In genomic region chr17:39231587-39232551, GRCh38 we compare ENCODE assay signal across 8 cellular contexts. TPM values are rescaled to one million over a fixed set of nuclear protein-coding genes. Genes with fewer than 3 reads are reported as not detected.
DNase-seq lines count a peak whose midpoint lies in the region; ATAC-seq and TF ChIP-seq lines count a peak whose summit lies in the region.

No MANE protein-coding gene starts in this region.

- H3K9ac ChIP-seq in smooth muscle cell (ENCODE audit: low read depth) = no peak overlapping the region

- peaks cover 12% of the 10 kb centered on the region for H3K4me1 Mint-ChIP-seq in activated naive CD4-positive, alpha-beta T cell treated with anti-CD3 and anti-CD28 coated beads for 36 hours (ENCODE audit: low read depth)

- DNase-seq in H4 (ENCODE audit: low spot score) = peak; percentile 2
- peak in 2 of 3 donors; percentile 44 to 73 for DNase-seq in Peyer's patch
- peak; percentile 64 for DNase-seq in activated naive CD4-positive, alpha-beta T cell treated with anti-CD3 and anti-CD28 coated beads for 36 hours
- peak; percentile 40 for DNase-seq in left ventricle myocardium inferior
- no peak for DNase-seq in smooth muscle cell (lab: John Stamatoyannopoulos, UW; ENCODE audit: unreplicated experiment)

- no peaks in the 10 kb centered on the region for H3K27me3 ChIP-seq in ACC112 (ENCODE audit: insufficient read depth, low read length)
- no peaks in the 10 kb centered on the region for H3K27me3 ChIP-seq in Peyer's patch
- peaks cover 87% of the 10 kb centered on the region for H3K27me3 ChIP-seq in left ventricle myocardium inferior (ENCODE audit: low read depth)
- no peaks in the 10 kb centered on the region for H3K27me3 ChIP-seq in smooth muscle cell (ENCODE audit: low read depth)

- no peaks in the 10 kb centered on the region for H4K20me1 ChIP-seq in smooth muscle cell (ENCODE audit: low read depth)

- TF ChIP-seq CTCF in Peyer's patch (IDR thresholded peaks at IDR 0.05) (peak; percentile 28 to 73 (median 54)), left ventricle myocardium inferior (IDR thresholded peaks at IDR 0.05; ENCODE audit: borderline replicate concordance) (peak; percentile 86), smooth muscle cell (IDR thresholded peaks at IDR 0.05; ENCODE audit: borderline replicate concordance, insufficient read depth, poor library complexity, severe bottlenecking) (peak; percentile 57)

- H3K4me3 ChIP-seq in ACC112 (ENCODE audit: low read depth, low read length) = peak overlapping the region; percentile 27; the same call in 1 of the 2 replicates
- H3K4me3 ChIP-seq in Peyer's patch = peak overlapping the region in 1 of 4 donors; percentile 10
- H3K4me3 ChIP-seq in left ventricle myocardium inferior = peak overlapping the region; percentile 33
- H3K4me3 ChIP-seq in smooth muscle cell = peak overlapping the region; percentile 19

- intact Hi-C loops in activated naive CD4-positive, alpha-beta T cell treated with anti-CD3 and anti-CD28 coated beads for 36 hours (cut with micrococcal nuclease) = loop anchor here (1.0 kb wide), 1 partner anchor 25 kb away; no protein-coding TSS in a partner anchor
- intact Hi-C loops in left ventricle myocardium inferior (cut with micrococcal nuclease) = no loop called here

- H3K36me3 Mint-ChIP-seq in activated naive CD4-positive, alpha-beta T cell treated with anti-CD3 and anti-CD28 coated beads for 36 hours (ENCODE audit: low read depth) = no peaks in the 10 kb centered on the region

- 26% methylated on average over 20 of the region's 22 CpGs for WGBS in smooth muscle cell (ENCODE audit: low lambda C conversion rate)

- peak overlapping the region; percentile 11 for H3K4me3 Mint-ChIP-seq in activated naive CD4-positive, alpha-beta T cell treated with anti-CD3 and anti-CD28 coated beads for 36 hours

- no peak overlapping the region for H2AFZ ChIP-seq in ACC112 (ENCODE audit: low read length, unreplicated experiment)
- peak overlapping the region; percentile 20 for H2AFZ ChIP-seq in smooth muscle cell (ENCODE audit: low read depth)

- H3K4me1 ChIP-seq in ACC112 (ENCODE audit: control insufficient read depth, insufficient read depth, low read length, unreplicated experiment) (peaks cover 21% of the 10 kb centered on the region), Peyer's patch (peaks cover 0 to 9% (median 3%) of the 10 kb centered on the region in 4 donors), left ventricle myocardium inferior (peaks cover 9% of the 10 kb centered on the region), smooth muscle cell (ENCODE audit: low read depth) (peaks cover 8% of the 10 kb centered on the region)

- H3K27ac Mint-ChIP-seq in activated naive CD4-positive, alpha-beta T cell treated with anti-CD3 and anti-CD28 coated beads for 36 hours = no peak overlapping the region

- H3K79me2 ChIP-seq in ACC112 (ENCODE audit: control insufficient read depth, insufficient read depth, low read length, unreplicated experiment) = no peaks in the 10 kb centered on the region
- H3K79me2 ChIP-seq in smooth muscle cell (ENCODE audit: low read depth) = no peaks in the 10 kb centered on the region

- H3K9me3 Mint-ChIP-seq in activated naive CD4-positive, alpha-beta T cell treated with anti-CD3 and anti-CD28 coated beads for 36 hours = no peaks in the 10 kb centered on the region

- peaks cover 15% of the 10 kb centered on the region for H3K27me3 Mint-ChIP-seq in activated naive CD4-positive, alpha-beta T cell treated with anti-CD3 and anti-CD28 coated beads for 36 hours (ENCODE audit: low read depth)

- no peak for TF ChIP-seq POLR2A in Peyer's patch (IDR thresholded peaks at IDR 0.05)

- peak overlapping the region; percentile 77 for H3K4me2 ChIP-seq in smooth muscle cell

- ATAC-seq in GM21737 (IDR thresholded peaks at IDR 0.05; ENCODE audit: unreplicated experiment) (no peak), HG03460 (IDR thresholded peaks at IDR 0.05; ENCODE audit: unreplicated experiment) (no peak)

- CTCF ChIA-PET in activated naive CD4-positive, alpha-beta T cell treated with anti-CD3 and anti-CD28 coated beads for 36 hours (lab: Charles Lee) = interaction anchor here (0.6 to 23.8 kb wide), 14 partner anchors 8 to 833 kb away, joined by 3 to 502 read pairs (median 6); partner anchors contain the start of gene RPL19

- H3K27ac ChIP-seq in ACC112 (ENCODE audit: low read depth, low read length) (no peak overlapping the region), Peyer's patch (no peak overlapping the region), left ventricle myocardium inferior (replicated peaks) (no peak overlapping the region), smooth muscle cell (ENCODE audit: low read depth) (no peak overlapping the region)

- H3K9me3 ChIP-seq in Peyer's patch = no peaks in the 10 kb centered on the region
- H3K9me3 ChIP-seq in left ventricle myocardium inferior (replicated peaks) = no peaks in the 10 kb centered on the region
- no peaks in the 10 kb centered on the region for H3K9me3 ChIP-seq in smooth muscle cell (replicated peaks; ENCODE audit: low read depth)

- no peaks in the 10 kb centered on the region for H3K36me3 ChIP-seq in ACC112 (ENCODE audit: insufficient read depth, low read length)
- H3K36me3 ChIP-seq in Peyer's patch = no peaks in the 10 kb centered on the region
- no peaks in the 10 kb centered on the region for H3K36me3 ChIP-seq in left ventricle myocardium inferior
- no peaks in the 10 kb centered on the region for H3K36me3 ChIP-seq in smooth muscle cell (ENCODE audit: low read depth)

- H3F3A ChIP-seq in smooth muscle cell (ENCODE audit: low read depth) = no peaks in the 10 kb centered on the region

RNA-seq across cellular contexts. Expression of gene STAC2, which starts 6.1 kb away (rescaled TPM):
- total RNA-seq in H4 (2014; rRNA removed; shearing (Covaris generic)) = 0.04 TPM in 1 of 2 replicates, not detected in the other
- total RNA-seq in Peyer's patch (under 1 TPM in 2 of 4 donors, not detected in 2; 0.27 to 0.66 TPM), left ventricle myocardium inferior (0.36 TPM), smooth muscle cell (0.09 and 0.13 TPM in 2 replicates)
- total RNA-seq in activated naive CD4-positive, alpha-beta T cell treated with anti-CD3 and anti-CD28 coated beads for 36 hours = not detected
- polyA plus RNA-seq in smooth muscle cell = 0.32 TPM in 1 of 2 replicates, not detected in the other

RNA-seq across cellular contexts. Expression of gene RPL19, which starts 31.8 kb away (rescaled TPM):
- 3,244 and 3,867 TPM in 2 replicates for total RNA-seq in H4 (2014; rRNA removed; shearing (Covaris generic))
- 1,000 to 10,000 TPM in 3 of 4 donors, 100 to 1,000 TPM in 1; 932 to 2,029 (median 1,420) TPM for total RNA-seq in Peyer's patch
- 1,000 to 10,000 TPM; 3,280 to 3,392 TPM for total RNA-seq in activated naive CD4-positive, alpha-beta T cell treated with anti-CD3 and anti-CD28 coated beads for 36 hours
- total RNA-seq in left ventricle myocardium inferior = 944 TPM
- total RNA-seq in smooth muscle cell = 2,264 and 2,675 TPM in 2 replicates
- polyA plus RNA-seq in smooth muscle cell = 818 and 934 TPM in 2 replicates

RNA-seq across cellular contexts. Expression of gene CACNB1, which starts 34.4 kb away (rescaled TPM):
- total RNA-seq in H4 (2014; rRNA removed; shearing (Covaris generic)) = 1.0 and 3.9 TPM in 2 replicates
- 1 to 10 TPM; 2.5 to 5.0 (median 2.8) TPM for total RNA-seq in Peyer's patch
- total RNA-seq in activated naive CD4-positive, alpha-beta T cell treated with anti-CD3 and anti-CD28 coated beads for 36 hours = 1 to 10 TPM; 5.3 to 5.9 TPM
- 3.7 TPM for total RNA-seq in left ventricle myocardium inferior
- total RNA-seq in smooth muscle cell = 4.3 and 9.2 TPM in 2 replicates
- polyA plus RNA-seq in smooth muscle cell = 7.1 and 18.8 TPM in 2 replicates
